Comparison of ENCODE assay signal across 23 cellular contexts in genomic region chr1:24938276-24938675, GRCh38. TPM values are rescaled to one million over a fixed set of nuclear protein-coding genes. Genes with fewer than 3 reads are reported as not detected.
DNase-seq lines count a peak whose midpoint lies in the region; ATAC-seq, FAIRE-seq and TF ChIP-seq lines count a peak whose summit lies in the region.
"Had no signal": no experiment of that assay in that cellular context is flagged by ENCODE, and none has a peak within 500 bp of the region (broad histone marks: within the 10 kb centered on the region; RNA-seq: fewer than 3 reads in every experiment).

No MANE protein-coding gene starts in this region.

- POLR2A ChIA-PET in GM12878 (lab: Charles Lee), result no interaction called here

- H2AFZ ChIP-seq in GM12878 (ENCODE audit: control insufficient read depth, low read depth, low read length), result no peak overlapping the region

- no peak for DNase-seq in activated CD4-positive, alpha-beta T cell treated with anti-CD3 and anti-CD28 coated beads, Interleukin-2, amount 10 ng/mL, durations not matched to agents 24 days and 14 days
- DNase-seq in activated CD4-positive, alpha-beta T cell treated with anti-CD3 and anti-CD28 coated beads for 1 hour, result no peak
- DNase-seq in natural killer cell treated with Interleukin-12 subunit alpha and Interleukin-12 subunit beta and Interleukin-15 and Interleukin-18, amount 100 ng/mL, for 72 hours (ENCODE audit: low spot score), result no peak
- DNase-seq in natural killer cell (no peak), GM12878 (ENCODE audit: low read depth, low spot score) (no peak), SIG-M5 treated with dmso at 0.1 percent for 504 hours (lab: John Stamatoyannopoulos, UW; ENCODE audit: unreplicated experiment) (no peak), tibial nerve (ENCODE audit: low spot score in 2 of 2) (no peak), gastrocnemius medialis (no peak)
- DNase-seq: 8988T; BE2C; CD4-positive, CD25-positive, alpha-beta regulatory T cell; COR-L47; DMS 273 treated with DMSO at 0.1 percent for 48 hours; DND-41; IMR-90; NCI-H1417; NCI-H187; NCI-H2227 treated with DMSO at 0.1 percent for 48 hours; NCI-H524; NCI-H82; OCI-M1 had no signal

- H3K27ac Mint-ChIP-seq in activated CD4-positive, alpha-beta T cell treated with anti-CD3 and anti-CD28 coated beads, Interleukin-2, amount 10 ng/mL, durations not matched to agents 24 days and 14 days, result peak overlapping the region; percentile 79
- H3K27ac Mint-ChIP-seq in natural killer cell treated with Interleukin-12 subunit alpha and Interleukin-12 subunit beta and Interleukin-15 and Interleukin-18, amount 100 ng/mL, for 72 hours, result peak overlapping the region; percentile 14 to 29
- no peak overlapping the region for H3K27ac Mint-ChIP-seq in natural killer cell

- no peak overlapping the region for H3K4me2 ChIP-seq in GM12878 (ENCODE audit: control insufficient read depth, insufficient read depth)

- FAIRE-seq in GM12878 (lab: Jason Lieb, UNC), result no peak
- FAIRE-seq: HTR-8/SVneo had no signal

- H3K27me3 ChIP-seq in GM12878 (replicated peaks in 1 of 2; ENCODE audit: control insufficient read depth in 2 of 2, insufficient read depth in 2 of 2, low read length in 1 of 2) (no peaks in the 10 kb centered on the region), tibial nerve (peaks cover 2 to 30% of the 10 kb centered on the region in 2 donors), gastrocnemius medialis (peaks cover 14 to 22% (median 22%) of the 10 kb centered on the region in 3 donors)

- H3K36me3 ChIP-seq in GM12878 (ENCODE audit: control insufficient read depth in 2 of 2, insufficient read depth in 2 of 2, low read length in 1 of 2) (peaks cover 28 to 47% of the 10 kb centered on the region in 2 experiments), tibial nerve (no peaks in the 10 kb centered on the region), gastrocnemius medialis (no peaks in the 10 kb centered on the region)
- H3K36me3 ChIP-seq: BE2C, HAP-1 had no signal

- no TSS peak for BruUV-seq in GM12878 (replicated peaks; lab: Mats Ljungman, UMichigan)

- H4K20me1 ChIP-seq in GM12878 (ENCODE audit: control insufficient read depth, insufficient read depth), result peaks cover 10% of the 10 kb centered on the region

- H3K4me1 Mint-ChIP-seq in activated CD4-positive, alpha-beta T cell treated with anti-CD3 and anti-CD28 coated beads, Interleukin-2, amount 10 ng/mL, durations not matched to agents 24 days and 14 days, result peaks cover 54% of the 10 kb centered on the region
- peaks cover 29 to 42% of the 10 kb centered on the region in 2 donors for H3K4me1 Mint-ChIP-seq in natural killer cell treated with Interleukin-12 subunit alpha and Interleukin-12 subunit beta and Interleukin-15 and Interleukin-18, amount 100 ng/mL, for 72 hours (ENCODE audit: low read depth in 2 of 2)
- H3K4me1 Mint-ChIP-seq in natural killer cell, result peaks cover 8 to 19% of the 10 kb centered on the region in 2 donors

- peaks cover 59% of the 10 kb centered on the region for H3K36me3 Mint-ChIP-seq in activated CD4-positive, alpha-beta T cell treated with anti-CD3 and anti-CD28 coated beads, Interleukin-2, amount 10 ng/mL, durations not matched to agents 24 days and 14 days (ENCODE audit: low read depth)
- peaks cover 9% of the 10 kb centered on the region for H3K36me3 Mint-ChIP-seq in natural killer cell treated with Interleukin-12 subunit alpha and Interleukin-12 subunit beta and Interleukin-15 and Interleukin-18, amount 100 ng/mL, for 72 hours
- H3K36me3 Mint-ChIP-seq in natural killer cell, result no peaks in the 10 kb centered on the region

- H3K79me2 ChIP-seq in GM12878 (ENCODE audit: control insufficient read depth, insufficient read depth, low read length), result peaks cover 97% of the 10 kb centered on the region

- H3K4me3 Mint-ChIP-seq in activated CD4-positive, alpha-beta T cell treated with anti-CD3 and anti-CD28 coated beads, Interleukin-2, amount 10 ng/mL, durations not matched to agents 24 days and 14 days, result no peak overlapping the region
- H3K4me3 Mint-ChIP-seq in natural killer cell treated with Interleukin-12 subunit alpha and Interleukin-12 subunit beta and Interleukin-15 and Interleukin-18, amount 100 ng/mL, for 72 hours, result no peak overlapping the region
- no peak overlapping the region for H3K4me3 Mint-ChIP-seq in natural killer cell

- WGBS in GM12878 (ENCODE audit: insufficient coverage, insufficient replicate concordance, low lambda C conversion rate, missing lambda C conversion rate), result 98% methylated on average over 7 of the region's 7 CpGs
- 95 to 99% methylated on average over 7 of the region's 7 CpGs for WGBS in tibial nerve, 2 donors

- TF ChIP-seq POLR2A in GM12878 (IDR thresholded peaks at IDR 0.05; ENCODE audit: low read depth, low read length), result peak; percentile 21; the same call in 1 of the 2 replicates
- TF ChIP-seq POLR2A in tibial nerve (IDR thresholded peaks at IDR 0.05), result no peak
- no peak for TF ChIP-seq POLR2A in gastrocnemius medialis (IDR thresholded peaks at IDR 0.05)

- no peak overlapping the region for H3K9ac ChIP-seq in GM12878 (ENCODE audit: control insufficient read depth, insufficient read depth, low read length)

- TF ChIP-seq EP300 in GM12878 (IDR thresholded peaks at IDR 0.05; ENCODE audit: borderline replicate concordance in 1 of 2, control insufficient read depth in 1 of 2, low read depth in 2 of 2, low read length in 2 of 2), result no peak
- TF ChIP-seq EP300 in tibial nerve (IDR thresholded peaks at IDR 0.05), result no peak

- RAD21 ChIA-PET in GM12878 (lab: Charles Lee; ENCODE audit: unreplicated experiment), result interaction anchor here (1.1 to 7.3 kb wide), 4 partner anchors 10 to 166 kb away, joined by 3 to 99 read pairs (median 50); no protein-coding TSS in a partner anchor

- H3K9me3 Mint-ChIP-seq in activated CD4-positive, alpha-beta T cell treated with anti-CD3 and anti-CD28 coated beads, Interleukin-2, amount 10 ng/mL, durations not matched to agents 24 days and 14 days, result no peaks in the 10 kb centered on the region
- H3K9me3 Mint-ChIP-seq in natural killer cell treated with Interleukin-12 subunit alpha and Interleukin-12 subunit beta and Interleukin-15 and Interleukin-18, amount 100 ng/mL, for 72 hours, result no peaks in the 10 kb centered on the region
- H3K9me3 Mint-ChIP-seq in natural killer cell, result no peaks in the 10 kb centered on the region
- H3K9me3 Mint-ChIP-seq: CD4-positive, CD25-positive, alpha-beta regulatory T cell had no signal

- H3K27ac ChIP-seq in GM12878 (ENCODE audit: control insufficient read depth, insufficient read depth) (no peak overlapping the region), tibial nerve (no peak overlapping the region), gastrocnemius medialis (no peak overlapping the region)

- H3K4me1 ChIP-seq in GM12878 (ENCODE audit: control insufficient read depth, insufficient read depth, low read length) (peaks cover 41% of the 10 kb centered on the region), tibial nerve (no peaks in the 10 kb centered on the region), gastrocnemius medialis (no peaks in the 10 kb centered on the region)
- H3K4me1 ChIP-seq: BE2C, HAP-1 had no signal

- intact Hi-C loops in activated CD4-positive, alpha-beta T cell treated with anti-CD3 and anti-CD28 coated beads, Interleukin-2, amount 10 ng/mL, durations not matched to agents 24 days and 14 days (cut with micrococcal nuclease), result no loop called here
- intact Hi-C loops in natural killer cell (cut with micrococcal nuclease) (no loop called here), GM12878 (cut with micrococcal nuclease; ENCODE audit: unreplicated experiment) (no loop called here), gastrocnemius medialis (cut with DNase I; ENCODE audit: low total_unique reads) (loop anchor here (10.0 kb wide), 1 partner anchor 267 kb away; no protein-coding TSS in a partner anchor)

- H3K27me3 Mint-ChIP-seq in activated CD4-positive, alpha-beta T cell treated with anti-CD3 and anti-CD28 coated beads, Interleukin-2, amount 10 ng/mL, durations not matched to agents 24 days and 14 days, result no peaks in the 10 kb centered on the region
- no peaks in the 10 kb centered on the region for H3K27me3 Mint-ChIP-seq in natural killer cell treated with Interleukin-12 subunit alpha and Interleukin-12 subunit beta and Interleukin-15 and Interleukin-18, amount 100 ng/mL, for 72 hours
- H3K27me3 Mint-ChIP-seq in natural killer cell (ENCODE audit: low read depth in 2 of 2), result peaks cover 8 to 18% of the 10 kb centered on the region in 2 donors

- CTCF ChIA-PET in GM12878 (lab: Yijun Ruan, JAX), result interaction anchor here (0.9 to 20.9 kb wide), 4 partner anchors 8 to 162 kb away, joined by 3 to 314 read pairs (median 4); no protein-coding TSS in a partner anchor

- H3K9me3 ChIP-seq in GM12878 (replicated peaks; ENCODE audit: control insufficient read depth, insufficient read depth, low read length), result no peaks in the 10 kb centered on the region
- H3K9me3 ChIP-seq in tibial nerve, result peaks cover 0 to 4% (median 0%) of the 10 kb centered on the region in 4 donors
- no peaks in the 10 kb centered on the region for H3K9me3 ChIP-seq in gastrocnemius medialis
- H3K9me3 ChIP-seq: BE2C, HAP-1 had no signal

- TF ChIP-seq CTCF in natural killer cell (IDR thresholded peaks at IDR 0.05), result no peak
- no peak for TF ChIP-seq CTCF in GM12878 (IDR thresholded peaks at IDR 0.05 in 2 of 3, conservative IDR thresholded peaks at IDR 0.05 in 1 of 3; ENCODE audit: control insufficient read depth in 2 of 3, extremely low read depth in 1 of 3, insufficient read depth in 1 of 3, low read depth in 3 of 3, low read length in 3 of 3)
- TF ChIP-seq CTCF in tibial nerve (IDR thresholded peaks at IDR 0.05), result no peak
- no peak for TF ChIP-seq CTCF in gastrocnemius medialis (IDR thresholded peaks at IDR 0.05 in 4 of 5, conservative IDR thresholded peaks at IDR 0.05 in 1 of 5)

- no peak overlapping the region for H3K4me3 ChIP-seq in GM12878
- no peak overlapping the region for H3K4me3 ChIP-seq in tibial nerve
- no peak overlapping the region for H3K4me3 ChIP-seq in gastrocnemius medialis
- H3K4me3 ChIP-seq: HAP-1 had no signal

- ATAC-seq in natural killer cell treated with Interleukin-12 subunit alpha and Interleukin-12 subunit beta and Interleukin-15 and Interleukin-18, amount 100 ng/mL, for 72 hours, result no peak
- ATAC-seq in natural killer cell (no peak), GM12878 (no peak), gastrocnemius medialis (no peak)

- SMC1A ChIA-PET in GM12878 (lab: Charles Lee; ENCODE audit: uncharacterized antibody, unreplicated experiment), result interaction anchor here (6.4 to 23.9 kb wide), 3 partner anchors 10 to 98 kb away, joined by 64 to 391 read pairs (median 239); no protein-coding TSS in a partner anchor

- in situ Hi-C loops in GM12878 (cut with MboI), result no loop called here
- in situ Hi-C loops in gastrocnemius medialis (cut with MboI; ENCODE audit: low sequenced_read_pairs in 4 of 4), result loop anchor here in 1 of 4 donors (10.0 kb wide), 1 partner anchor 167 kb away; no protein-coding TSS in a partner anchor

- TF ChIP-seq RAD21 in GM12878 (IDR thresholded peaks at IDR 0.05; ENCODE audit: insufficient read depth, low read depth, low read length), result no peak

RNA-seq across cellular contexts. Expression of gene RUNX3, which starts 8.2 kb away (rescaled TPM):
- 110 and 112 TPM in 2 replicates for total RNA-seq in activated CD4-positive, alpha-beta T cell treated with anti-CD3 and anti-CD28 coated beads, Interleukin-2, amount 10 ng/mL, durations not matched to agents 24 days and 14 days
- 100 to 1,000 TPM; 177 to 186 TPM for total RNA-seq in natural killer cell treated with Interleukin-12 subunit alpha and Interleukin-12 subunit beta and Interleukin-15 and Interleukin-18, amount 100 ng/mL, for 72 hours
- total RNA-seq in natural killer cell (100 to 1,000 TPM; 537 to 630 (median 601) TPM), GM12878 (2014; rRNA removed) (25.8 and 33.5 TPM in 2 replicates), GM12878 (2014; rRNA removed; fragmentation: Illumina TruSeq; extraction: Trizol) (18.4 and 19.0 TPM in 2 replicates), GM12878 (2021) (148 and 151 TPM in 2 replicates), tibial nerve (1 to 10 TPM in 3 of 4 donors, under 1 TPM in 1; 0.22 to 3.3 (median 1.2) TPM), gastrocnemius medialis (1 to 10 TPM in 2 of 4 donors, under 1 TPM in 2; 0.13 to 1.9 (median 0.74) TPM)
- total RNA-seq in GM12878 (2013; cell fraction: nucleolus; rRNA removed), result 101 and 106 TPM in 2 replicates
- polyA plus RNA-seq in GM12878 (2011; ENCODE audit: low read depth), result 44.1 TPM
- polyA plus RNA-seq in GM12878 (2011; rRNA removed) (15.0 and 25.8 TPM in 2 replicates), GM12878 (2014; fragmentation: Illumina TruSeq; extraction: Trizol) (48.8 and 61.7 TPM in 2 replicates), GM12878 (2014; fragmentation: Nextera tagmentation; extraction: Ambion mirVana) (10 to 100 TPM; 21.6 to 26.3 TPM), GM12878 (2014; rRNA removed) (64.7 and 79.6 TPM in 2 replicates), GM12878 (2016; fragmentation: Nextera tagmentation; extraction: Ambion mirVana) (10 to 100 TPM; 29.3 to 34.0 TPM)
- 45.6 and 51.9 TPM in 2 replicates for polyA plus RNA-seq in GM12878 (2011; cell fraction: cytosol; rRNA removed)
- polyA plus RNA-seq in GM12878 (2011; cell fraction: nucleus; rRNA removed), result 72.8 and 112 TPM in 2 replicates
- polyA plus RNA-seq in GM12878 (2012), result 91.6 and 104 TPM in 2 replicates
- polyA minus RNA-seq in GM12878 (2011; rRNA and poly(A)+ RNA removed), result 20.0 and 31.7 TPM in 2 replicates
- polyA minus RNA-seq in GM12878 (2011; cell fraction: cytosol; rRNA and poly(A)+ RNA removed), result 30.6 and 47.6 TPM in 2 replicates
- 30.8 and 46.2 TPM in 2 replicates for polyA minus RNA-seq in GM12878 (2011; cell fraction: nucleus; rRNA and poly(A)+ RNA removed)
- total RNA-seq: IMR-90 had no signal

Comparison
In these comparisons a context has a peak if more than half of its experiments do, and no peak if none do; other contexts are left out.
1. H3K27ac Mint-ChIP-seq: peak in activated CD4-positive, alpha-beta T cell treated with anti-CD3 and anti-CD28 coated beads, Interleukin-2, amount 10 ng/mL, durations not matched to agents 24 days and 14 days (single experiment) and natural killer cell treated with Interleukin-12 subunit alpha and Interleukin-12 subunit beta and Interleukin-15 and Interleukin-18, amount 100 ng/mL, for 72 hours (2 of 2); none in natural killer cell (0 of 2).
2. RNA of gene RUNX3, which starts 8.2 kb away (total RNA-seq): 537 to 630 TPM in natural killer cell, 177 to 186 TPM in natural killer cell treated with Interleukin-12 subunit alpha and Interleukin-12 subunit beta and Interleukin-15 and Interleukin-18, amount 100 ng/mL, for 72 hours, 110 to 112 TPM in activated CD4-positive, alpha-beta T cell treated with anti-CD3 and anti-CD28 coated beads, Interleukin-2, amount 10 ng/mL, durations not matched to agents 24 days and 14 days and 18.4 to 151 TPM in GM12878; 0.22 to 3.3 TPM in tibial nerve and 0.13 to 1.9 TPM in gastrocnemius medialis; every median in the first group is over 4 times any median in the second.